26 cellular contexts compared by ENCODE assay signal in the genomic region with DNA sequence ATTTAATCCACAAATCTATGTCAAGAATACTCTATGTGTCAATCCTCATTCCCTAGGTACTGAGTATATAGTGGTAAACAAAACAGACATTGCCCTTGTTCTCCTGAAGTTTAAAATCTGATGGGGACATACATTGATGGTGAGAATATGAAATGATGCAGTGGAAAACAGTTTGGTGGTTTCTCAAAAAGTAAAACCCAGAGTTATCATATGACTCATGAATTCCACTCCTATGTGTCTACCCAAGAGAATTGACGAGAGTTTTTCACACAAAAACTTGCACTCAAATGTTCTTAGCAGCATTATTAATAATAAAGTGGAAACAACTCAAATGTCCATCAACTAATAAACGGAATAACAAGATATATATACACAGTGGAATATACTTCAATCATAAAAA.
A peak's percentile ranks its signal among the peaks of the same experiment; 100 is the strongest.
DNase-seq lines count a peak whose midpoint lies in the region; ATAC-seq and TF ChIP-seq lines count a peak whose summit lies in the region.
"Had no signal": no experiment of that assay in that cellular context is flagged by ENCODE, and none has a peak within 500 bp of the region (broad histone marks: within the 10 kb centered on the region; RNA-seq: fewer than 3 reads in every experiment).

No MANE protein-coding gene starts in this region.

- no peak overlapping the region for H3K4me2 ChIP-seq in PC-3 (ENCODE audit: low read length)
- H3K4me2 ChIP-seq: smooth muscle cell had no signal

- DNase-seq in AG10803 (ENCODE audit: low read depth), result peak; percentile 30
- peak; percentile 73 for DNase-seq in HCEC 1CT
- DNase-seq in PC-3, result peak; percentile 40
- peak; percentile 50 for DNase-seq in fibroblast of the aortic adventitia (ENCODE audit: low read depth)
- DNase-seq in putamen (ENCODE audit: low spot score), result no peak
- DNase-seq in NCI-H82 treated with DMSO at 0.1 percent for 48 hours (lab: John Stamatoyannopoulos, UW; ENCODE audit: unreplicated experiment), result no peak
- DNase-seq: activated CD4-positive, alpha-beta T cell treated with anti-CD3 and anti-CD28 coated beads, Interleukin-2, amount 50 U/mL, for 4 hours; activated CD8-positive, alpha-beta memory T cell treated with anti-CD3 and anti-CD28 coated beads, Interleukin-2, amount 50 U/mL, for 4 hours; body of pancreas; CD4-positive, alpha-beta memory T cell; DMS53; effector memory CD8-positive, alpha-beta T cell; glutamatergic neuron; NCI-H2081; NK-92 treated with Interleukin-12 subunit alpha and Interleukin-12 subunit beta, amount 100 ng/mL, for 24 hours; nucleus accumbens; RPMI8226; stimulated activated CD4-positive, alpha-beta T cell treated with anti-CD3 and anti-CD28 coated beads, Interleukin-4, amount 100 ng/mL, for 24 hours; stimulated activated naive CD4-positive, alpha-beta T cell treated with Interleukin-2 at 50 U/mL for 16 hours; WERI-Rb-1 had no signal

- H3K36me3 ChIP-seq in PC-3 (ENCODE audit: low read depth, low read length), result no peaks in the 10 kb centered on the region
- H3K36me3 ChIP-seq: HAP-1, WERI-Rb-1 had no signal

- H3K4me3 ChIP-seq in AG10803 (ENCODE audit: low read length) (no peak overlapping the region), PC-3 (ENCODE audit: low read length) (no peak overlapping the region), fibroblast of the aortic adventitia (ENCODE audit: low read depth, low read length) (no peak overlapping the region)
- H3K4me3 ChIP-seq: body of pancreas, HAP-1, SK-N-MC, smooth muscle cell had no signal

- no peaks in the 10 kb centered on the region for H3K9me3 ChIP-seq in PC-3 (ENCODE audit: low read length)
- H3K9me3 ChIP-seq: body of pancreas, HAP-1 had no signal

- H3K79me2 ChIP-seq in PC-3 (ENCODE audit: low read length), result no peaks in the 10 kb centered on the region

- ATAC-seq in PC-3, result no peak
- no peak for ATAC-seq in GM18861 (IDR thresholded peaks at IDR 0.05; ENCODE audit: unreplicated experiment)
- ATAC-seq in GM21619 (IDR thresholded peaks at IDR 0.05; ENCODE audit: unreplicated experiment), result no peak
- ATAC-seq: body of pancreas; effector memory CD8-positive, alpha-beta T cell; esophagus mucosa had no signal

- no peak overlapping the region for H3K27ac ChIP-seq in PC-3 (ENCODE audit: low read length)
- H3K27ac ChIP-seq: body of pancreas, SK-N-MC, WERI-Rb-1 had no signal

- CTCF ChIA-PET in PC-3 (lab: Charles Lee), result no interaction called here

- H3K4me1 ChIP-seq in PC-3 (ENCODE audit: insufficient read depth, low read length), result peaks cover 9% of the 10 kb centered on the region; the same call in 1 of the 2 replicates
- H3K4me1 ChIP-seq: body of pancreas, HAP-1 had no signal

- intact Hi-C loops in PC-3 (cut with micrococcal nuclease), result no loop called here

- BruUV-seq in PC-3 (replicated peaks; lab: Mats Ljungman, UMichigan), result no TSS peak

- H2AFZ ChIP-seq in PC-3 (ENCODE audit: low read length), result no peak overlapping the region

- no peaks in the 10 kb centered on the region for H3K9me2 ChIP-seq in PC-3 (replicated peaks; ENCODE audit: low read length)

- H3F3A ChIP-seq in PC-3 (ENCODE audit: low read length, unreplicated experiment), result no peaks in the 10 kb centered on the region

- TF ChIP-seq CTCF in AG10803 (conservative IDR thresholded peaks at IDR 0.05; ENCODE audit: low read length) (no peak), PC-3 (conservative IDR thresholded peaks at IDR 0.05; ENCODE audit: low read depth, low read length) (no peak), fibroblast of the aortic adventitia (IDR thresholded peaks at IDR 0.05; ENCODE audit: insufficient read depth, low read length) (no peak)

- no peaks in the 10 kb centered on the region for H4K20me1 ChIP-seq in PC-3 (ENCODE audit: low read length)

- H3K9ac ChIP-seq in PC-3 (ENCODE audit: low read length), result no peak overlapping the region

- POLR2A ChIA-PET in PC-3 (lab: Charles Lee; ENCODE audit: unreplicated experiment), result no interaction called here

- no peaks in the 10 kb centered on the region for H3K27me3 ChIP-seq in PC-3 (ENCODE audit: low read length)
- H3K27me3 ChIP-seq: body of pancreas had no signal

Comparison
In these comparisons a context has a peak if more than half of its experiments do, and no peak if none do; other contexts are left out.
1. DNase-seq: peak in AG10803 (single experiment), HCEC 1CT (single experiment), PC-3 (single experiment) and fibroblast of the aortic adventitia (single experiment); none in putamen (single experiment) and NCI-H82 treated with DMSO at 0.1 percent for 48 hours (single experiment).